In the genomic region with DNA sequence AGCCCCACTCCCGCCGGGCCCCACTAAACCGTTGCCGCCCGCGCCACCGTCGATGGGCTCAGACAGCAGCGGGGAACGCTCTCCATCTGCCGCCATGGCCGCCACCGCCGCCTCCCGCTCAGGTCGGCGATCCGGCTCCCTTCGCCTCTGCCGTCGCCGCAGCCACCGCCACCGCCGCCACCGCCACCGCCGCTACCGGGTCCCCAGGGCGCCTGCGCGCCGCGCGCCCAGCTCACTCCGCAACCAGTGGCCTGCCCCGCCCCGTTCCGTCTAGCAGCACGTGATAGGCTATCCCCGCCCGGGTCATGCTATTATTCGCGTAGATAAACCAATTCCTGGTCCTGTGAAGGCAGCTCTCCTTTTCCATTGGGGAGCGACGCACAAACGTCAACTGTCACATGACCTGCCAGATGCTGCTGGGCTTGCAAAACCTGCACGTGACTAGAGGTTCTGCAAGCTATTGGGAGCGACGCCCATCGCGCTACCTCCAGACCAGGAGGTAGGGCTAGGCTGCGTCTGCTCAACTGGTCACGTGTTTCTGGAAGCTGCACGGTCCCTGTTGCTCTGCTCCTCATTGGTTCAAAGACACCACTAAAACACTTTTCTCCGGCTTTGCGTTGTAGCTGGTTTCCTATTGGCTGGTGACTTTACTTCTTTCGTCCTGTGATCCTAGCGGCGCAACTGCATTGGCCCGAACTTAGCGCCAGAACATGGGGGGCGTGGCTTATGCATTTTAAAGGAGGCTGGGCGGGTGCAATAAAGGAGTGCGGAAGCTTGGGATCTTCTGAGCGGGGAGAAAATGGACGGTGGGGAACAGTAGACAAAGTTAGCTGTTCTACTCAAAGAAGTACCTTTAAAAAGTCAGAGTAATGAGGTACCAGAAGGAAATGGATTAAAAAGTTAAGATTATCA, we compare ENCODE assay signal across 1 cellular context.
TF ChIP-seq lines count a peak whose summit lies in the region.

A gene (minus strand): TSS at position 205 of the 912 bp plus-strand sequence. CDS start 109 bp downstream, at position 96.

TF ChIP-seq in HepG2, 621 proteins besides CTCF, POLR2A, EP300 and RAD21 (continued from another document and continues in another):
- TF ChIP-seq, protein P1, sequence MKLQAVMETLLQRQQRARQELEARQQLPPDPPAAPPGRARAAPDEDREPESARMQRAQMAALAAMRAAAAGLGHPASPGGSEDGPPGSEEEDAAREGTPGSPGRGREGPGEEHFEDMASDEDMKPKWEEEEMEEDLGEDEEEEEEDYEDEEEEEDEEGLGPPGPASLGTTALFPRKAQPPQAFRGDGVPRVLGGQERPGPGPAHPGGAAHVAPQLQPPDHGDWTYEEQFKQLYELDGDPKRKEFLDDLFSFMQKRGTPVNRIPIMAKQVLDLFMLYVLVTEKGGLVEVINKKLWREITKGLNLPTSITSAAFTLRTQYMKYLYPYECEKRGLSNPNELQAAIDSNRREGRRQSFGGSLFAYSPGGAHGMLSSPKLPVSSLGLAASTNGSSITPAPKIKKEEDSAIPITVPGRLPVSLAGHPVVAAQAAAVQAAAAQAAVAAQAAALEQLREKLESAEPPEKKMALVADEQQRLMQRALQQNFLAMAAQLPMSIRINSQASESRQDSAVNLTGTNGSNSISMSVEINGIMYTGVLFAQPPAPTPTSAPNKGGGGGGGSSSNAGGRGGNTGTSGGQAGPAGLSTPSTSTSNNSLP (IDR thresholded peaks at IDR 0.05; ENCODE audit: low read depth, low read length), result no peak
- no peak for TF ChIP-seq PCBP1 (IDR thresholded peaks at IDR 0.05; ENCODE audit: borderline replicate concordance, low read depth, low read length)
- TF ChIP-seq, protein P2, sequence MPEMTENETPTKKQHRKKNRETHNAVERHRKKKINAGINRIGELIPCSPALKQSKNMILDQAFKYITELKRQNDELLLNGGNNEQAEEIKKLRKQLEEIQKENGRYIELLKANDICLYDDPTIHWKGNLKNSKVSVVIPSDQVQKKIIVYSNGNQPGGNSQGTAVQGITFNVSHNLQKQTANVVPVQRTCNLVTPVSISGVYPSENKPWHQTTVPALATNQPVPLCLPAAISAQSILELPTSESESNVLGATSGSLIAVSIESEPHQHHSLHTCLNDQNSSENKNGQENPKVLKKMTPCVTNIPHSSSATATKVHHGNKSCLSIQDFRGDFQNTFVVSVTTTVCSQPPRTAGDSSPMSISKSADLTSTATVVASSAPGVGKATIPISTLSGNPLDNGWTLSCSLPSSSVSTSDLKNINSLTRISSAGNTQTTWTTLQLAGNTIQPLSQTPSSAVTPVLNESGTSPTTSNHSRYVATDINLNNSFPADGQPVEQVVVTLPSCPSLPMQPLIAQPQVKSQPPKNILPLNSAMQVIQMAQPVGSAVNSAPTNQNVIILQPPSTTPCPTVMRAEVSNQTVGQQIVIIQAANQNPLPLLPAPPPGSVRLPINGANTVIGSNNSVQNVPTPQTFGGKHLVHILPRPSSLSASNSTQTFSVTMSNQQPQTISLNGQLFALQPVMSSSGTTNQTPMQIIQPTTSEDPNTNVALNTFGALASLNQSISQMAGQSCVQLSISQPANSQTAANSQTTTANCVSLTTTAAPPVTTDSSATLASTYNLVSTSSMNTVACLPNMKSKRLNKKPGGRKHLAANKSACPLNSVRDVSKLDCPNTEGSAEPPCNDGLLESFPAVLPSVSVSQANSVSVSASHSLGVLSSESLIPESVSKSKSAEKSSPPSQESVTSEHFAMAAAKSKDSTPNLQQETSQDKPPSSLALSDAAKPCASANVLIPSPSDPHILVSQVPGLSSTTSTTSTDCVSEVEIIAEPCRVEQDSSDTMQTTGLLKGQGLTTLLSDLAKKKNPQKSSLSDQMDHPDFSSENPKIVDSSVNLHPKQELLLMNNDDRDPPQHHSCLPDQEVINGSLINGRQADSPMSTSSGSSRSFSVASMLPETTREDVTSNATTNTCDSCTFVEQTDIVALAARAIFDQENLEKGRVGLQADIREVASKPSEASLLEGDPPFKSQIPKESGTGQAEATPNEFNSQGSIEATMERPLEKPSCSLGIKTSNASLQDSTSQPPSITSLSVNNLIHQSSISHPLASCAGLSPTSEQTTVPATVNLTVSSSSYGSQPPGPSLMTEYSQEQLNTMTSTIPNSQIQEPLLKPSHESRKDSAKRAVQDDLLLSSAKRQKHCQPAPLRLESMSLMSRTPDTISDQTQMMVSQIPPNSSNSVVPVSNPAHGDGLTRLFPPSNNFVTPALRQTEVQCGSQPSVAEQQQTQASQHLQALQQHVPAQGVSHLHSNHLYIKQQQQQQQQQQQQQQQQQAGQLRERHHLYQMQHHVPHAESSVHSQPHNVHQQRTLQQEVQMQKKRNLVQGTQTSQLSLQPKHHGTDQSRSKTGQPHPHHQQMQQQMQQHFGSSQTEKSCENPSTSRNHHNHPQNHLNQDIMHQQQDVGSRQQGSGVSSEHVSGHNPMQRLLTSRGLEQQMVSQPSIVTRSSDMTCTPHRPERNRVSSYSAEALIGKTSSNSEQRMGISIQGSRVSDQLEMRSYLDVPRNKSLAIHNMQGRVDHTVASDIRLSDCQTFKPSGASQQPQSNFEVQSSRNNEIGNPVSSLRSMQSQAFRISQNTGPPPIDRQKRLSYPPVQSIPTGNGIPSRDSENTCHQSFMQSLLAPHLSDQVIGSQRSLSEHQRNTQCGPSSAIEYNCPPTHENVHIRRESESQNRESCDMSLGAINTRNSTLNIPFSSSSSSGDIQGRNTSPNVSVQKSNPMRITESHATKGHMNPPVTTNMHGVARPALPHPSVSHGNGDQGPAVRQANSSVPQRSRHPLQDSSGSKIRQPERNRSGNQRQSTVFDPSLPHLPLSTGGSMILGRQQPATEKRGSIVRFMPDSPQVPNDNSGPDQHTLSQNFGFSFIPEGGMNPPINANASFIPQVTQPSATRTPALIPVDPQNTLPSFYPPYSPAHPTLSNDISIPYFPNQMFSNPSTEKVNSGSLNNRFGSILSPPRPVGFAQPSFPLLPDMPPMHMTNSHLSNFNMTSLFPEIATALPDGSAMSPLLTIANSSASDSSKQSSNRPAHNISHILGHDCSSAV (CRISPR knock-in tag; IDR thresholded peaks at IDR 0.05; ENCODE audit: borderline replicate concordance), result peak; percentile 66; the same call in 1 of the 2 replicates
- TF ChIP-seq, protein P3, sequence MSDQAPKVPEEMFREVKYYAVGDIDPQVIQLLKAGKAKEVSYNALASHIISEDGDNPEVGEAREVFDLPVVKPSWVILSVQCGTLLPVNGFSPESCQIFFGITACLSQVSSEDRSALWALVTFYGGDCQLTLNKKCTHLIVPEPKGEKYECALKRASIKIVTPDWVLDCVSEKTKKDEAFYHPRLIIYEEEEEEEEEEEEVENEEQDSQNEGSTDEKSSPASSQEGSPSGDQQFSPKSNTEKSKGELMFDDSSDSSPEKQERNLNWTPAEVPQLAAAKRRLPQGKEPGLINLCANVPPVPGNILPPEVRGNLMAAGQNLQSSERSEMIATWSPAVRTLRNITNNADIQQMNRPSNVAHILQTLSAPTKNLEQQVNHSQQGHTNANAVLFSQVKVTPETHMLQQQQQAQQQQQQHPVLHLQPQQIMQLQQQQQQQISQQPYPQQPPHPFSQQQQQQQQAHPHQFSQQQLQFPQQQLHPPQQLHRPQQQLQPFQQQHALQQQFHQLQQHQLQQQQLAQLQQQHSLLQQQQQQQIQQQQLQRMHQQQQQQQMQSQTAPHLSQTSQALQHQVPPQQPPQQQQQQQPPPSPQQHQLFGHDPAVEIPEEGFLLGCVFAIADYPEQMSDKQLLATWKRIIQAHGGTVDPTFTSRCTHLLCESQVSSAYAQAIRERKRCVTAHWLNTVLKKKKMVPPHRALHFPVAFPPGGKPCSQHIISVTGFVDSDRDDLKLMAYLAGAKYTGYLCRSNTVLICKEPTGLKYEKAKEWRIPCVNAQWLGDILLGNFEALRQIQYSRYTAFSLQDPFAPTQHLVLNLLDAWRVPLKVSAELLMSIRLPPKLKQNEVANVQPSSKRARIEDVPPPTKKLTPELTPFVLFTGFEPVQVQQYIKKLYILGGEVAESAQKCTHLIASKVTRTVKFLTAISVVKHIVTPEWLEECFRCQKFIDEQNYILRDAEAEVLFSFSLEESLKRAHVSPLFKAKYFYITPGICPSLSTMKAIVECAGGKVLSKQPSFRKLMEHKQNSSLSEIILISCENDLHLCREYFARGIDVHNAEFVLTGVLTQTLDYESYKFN (CRISPR knock-in tag; conservative IDR thresholded peaks at IDR 0.05), result peak; percentile 64
- peak; percentile 99 for TF ChIP-seq ZNF510 (CRISPR knock-in tag; IDR thresholded peaks at IDR 0.05; ENCODE audit: low read depth)
- TF ChIP-seq, protein P4, sequence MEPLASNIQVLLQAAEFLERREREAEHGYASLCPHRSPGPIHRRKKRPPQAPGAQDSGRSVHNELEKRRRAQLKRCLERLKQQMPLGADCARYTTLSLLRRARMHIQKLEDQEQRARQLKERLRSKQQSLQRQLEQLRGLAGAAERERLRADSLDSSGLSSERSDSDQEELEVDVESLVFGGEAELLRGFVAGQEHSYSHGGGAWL (CRISPR knock-in tag; IDR thresholded peaks at IDR 0.05), result peak; percentile 95; the same call in 1 of the 2 replicates
- TF ChIP-seq NFIB (CRISPR knock-in tag; IDR thresholded peaks at IDR 0.05; ENCODE audit: borderline replicate concordance), result no peak
- TF ChIP-seq IKZF1 (IDR thresholded peaks at IDR 0.05), result no peak
- peak; percentile 65; the same call in 1 of the 2 replicates for TF ChIP-seq ZNF256 (CRISPR knock-in tag; conservative IDR thresholded peaks at IDR 0.05)
- peak; percentile 9; the same call in 1 of the 2 replicates for TF ChIP-seq ZNF263 (CRISPR knock-in tag; IDR thresholded peaks at IDR 0.05)
- TF ChIP-seq LCORL (IDR thresholded peaks at IDR 0.05), result 0 out of 2 replicates have a peak, but pooled peaks have one; percentile 55
- no peak; the same call in 1 of the 2 replicates for TF ChIP-seq LCORL (CRISPR knock-in tag; IDR thresholded peaks at IDR 0.05)
- TF ChIP-seq TBX3 (IDR thresholded peaks at IDR 0.05; ENCODE audit: borderline replicate concordance), result peak; percentile 85
- TF ChIP-seq, protein P5, sequence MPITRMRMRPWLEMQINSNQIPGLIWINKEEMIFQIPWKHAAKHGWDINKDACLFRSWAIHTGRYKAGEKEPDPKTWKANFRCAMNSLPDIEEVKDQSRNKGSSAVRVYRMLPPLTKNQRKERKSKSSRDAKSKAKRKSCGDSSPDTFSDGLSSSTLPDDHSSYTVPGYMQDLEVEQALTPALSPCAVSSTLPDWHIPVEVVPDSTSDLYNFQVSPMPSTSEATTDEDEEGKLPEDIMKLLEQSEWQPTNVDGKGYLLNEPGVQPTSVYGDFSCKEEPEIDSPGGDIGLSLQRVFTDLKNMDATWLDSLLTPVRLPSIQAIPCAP (CRISPR knock-in tag; IDR thresholded peaks at IDR 0.05; ENCODE audit: low read depth), result 0 out of 2 replicates have a peak, but pooled peaks have one; percentile 59
- TF ChIP-seq MAFK (conservative IDR thresholded peaks at IDR 0.05 in 1 of 2, IDR thresholded peaks at IDR 0.05 in 1 of 2; ENCODE audit: low read length in 2 of 2), result peak; percentile 85 to 91
- TF ChIP-seq, protein P6, sequence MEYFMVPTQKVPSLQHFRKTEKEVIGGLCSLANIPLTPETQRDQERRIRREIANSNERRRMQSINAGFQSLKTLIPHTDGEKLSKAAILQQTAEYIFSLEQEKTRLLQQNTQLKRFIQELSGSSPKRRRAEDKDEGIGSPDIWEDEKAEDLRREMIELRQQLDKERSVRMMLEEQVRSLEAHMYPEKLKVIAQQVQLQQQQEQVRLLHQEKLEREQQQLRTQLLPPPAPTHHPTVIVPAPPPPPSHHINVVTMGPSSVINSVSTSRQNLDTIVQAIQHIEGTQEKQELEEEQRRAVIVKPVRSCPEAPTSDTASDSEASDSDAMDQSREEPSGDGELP (IDR thresholded peaks at IDR 0.05; ENCODE audit: borderline replicate concordance, low read depth), result peak; percentile 94
- TF ChIP-seq, protein P7, sequence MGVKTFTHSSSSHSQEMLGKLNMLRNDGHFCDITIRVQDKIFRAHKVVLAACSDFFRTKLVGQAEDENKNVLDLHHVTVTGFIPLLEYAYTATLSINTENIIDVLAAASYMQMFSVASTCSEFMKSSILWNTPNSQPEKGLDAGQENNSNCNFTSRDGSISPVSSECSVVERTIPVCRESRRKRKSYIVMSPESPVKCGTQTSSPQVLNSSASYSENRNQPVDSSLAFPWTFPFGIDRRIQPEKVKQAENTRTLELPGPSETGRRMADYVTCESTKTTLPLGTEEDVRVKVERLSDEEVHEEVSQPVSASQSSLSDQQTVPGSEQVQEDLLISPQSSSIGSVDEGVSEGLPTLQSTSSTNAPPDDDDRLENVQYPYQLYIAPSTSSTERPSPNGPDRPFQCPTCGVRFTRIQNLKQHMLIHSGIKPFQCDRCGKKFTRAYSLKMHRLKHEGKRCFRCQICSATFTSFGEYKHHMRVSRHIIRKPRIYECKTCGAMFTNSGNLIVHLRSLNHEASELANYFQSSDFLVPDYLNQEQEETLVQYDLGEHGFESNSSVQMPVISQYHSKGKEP (CRISPR knock-in tag; IDR thresholded peaks at IDR 0.05), result peak; percentile 66; the same call in 1 of the 2 replicates
- TF ChIP-seq ZNF331 (CRISPR knock-in tag; IDR thresholded peaks at IDR 0.05), result peak; percentile 95
- no peak for TF ChIP-seq SNRNP70 (IDR thresholded peaks at IDR 0.05; ENCODE audit: low read depth, low read length)
- TF ChIP-seq SIN3B (IDR thresholded peaks at IDR 0.05; ENCODE audit: low read length), result peak; percentile 36; the same call in 1 of the 2 replicates
- peak; percentile 81; the same call in 1 of the 2 replicates for TF ChIP-seq TOPORS (CRISPR knock-in tag; IDR thresholded peaks at IDR 0.05)
- TF ChIP-seq, protein P8, sequence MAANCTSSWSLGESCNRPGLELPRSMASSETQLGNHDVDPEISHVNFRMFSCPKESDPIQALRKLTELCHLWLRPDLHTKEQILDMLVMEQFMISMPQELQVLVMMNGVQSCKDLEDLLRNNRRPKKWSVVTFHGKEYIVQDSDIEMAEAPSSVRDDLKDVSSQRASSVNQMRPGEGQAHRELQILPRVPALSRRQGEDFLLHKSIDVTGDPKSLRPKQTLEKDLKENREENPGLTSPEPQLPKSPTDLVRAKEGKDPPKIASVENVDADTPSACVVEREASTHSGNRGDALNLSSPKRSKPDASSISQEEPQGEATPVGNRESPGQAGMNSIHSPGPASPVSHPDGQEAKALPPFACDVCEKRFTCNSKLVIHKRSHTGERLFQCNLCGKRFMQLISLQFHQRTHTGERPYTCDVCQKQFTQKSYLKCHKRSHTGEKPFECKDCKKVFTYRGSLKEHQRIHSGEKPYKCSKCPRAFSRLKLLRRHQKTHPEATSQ (CRISPR knock-in tag; IDR thresholded peaks at IDR 0.05; ENCODE audit: borderline replicate concordance), result peak; percentile 76; the same call in 1 of the 2 replicates
- no peak; the same call in 1 of the 2 replicates for TF ChIP-seq ZC3H13 (CRISPR knock-in tag; IDR thresholded peaks at IDR 0.05)
- TF ChIP-seq HOXA9 (CRISPR knock-in tag; IDR thresholded peaks at IDR 0.05; ENCODE audit: borderline replicate concordance), result peak; percentile 36; the same call in 1 of the 2 replicates
- TF ChIP-seq MEIS1 (CRISPR knock-in tag; IDR thresholded peaks at IDR 0.05; ENCODE audit: borderline replicate concordance), result peak; percentile 91
- TF ChIP-seq NR2F2 (IDR thresholded peaks at IDR 0.05; ENCODE audit: borderline replicate concordance, low read depth), result no peak; the same call in 1 of the 2 replicates
- peak; percentile 77 for TF ChIP-seq ZNF317 (CRISPR knock-in tag; IDR thresholded peaks at IDR 0.05)
- TF ChIP-seq KDM5A (IDR thresholded peaks at IDR 0.05; ENCODE audit: borderline replicate concordance, low read length), result peak; percentile 71; the same call in 1 of the 2 replicates
- TF ChIP-seq ATF7 (IDR thresholded peaks at IDR 0.05), result no peak
- TF ChIP-seq ATF7 (CRISPR knock-in tag; IDR thresholded peaks at IDR 0.05), result peak; percentile 80
- TF ChIP-seq KLF6 (CRISPR knock-in tag; IDR thresholded peaks at IDR 0.05), result peak; percentile 99
- TF ChIP-seq, protein P9, sequence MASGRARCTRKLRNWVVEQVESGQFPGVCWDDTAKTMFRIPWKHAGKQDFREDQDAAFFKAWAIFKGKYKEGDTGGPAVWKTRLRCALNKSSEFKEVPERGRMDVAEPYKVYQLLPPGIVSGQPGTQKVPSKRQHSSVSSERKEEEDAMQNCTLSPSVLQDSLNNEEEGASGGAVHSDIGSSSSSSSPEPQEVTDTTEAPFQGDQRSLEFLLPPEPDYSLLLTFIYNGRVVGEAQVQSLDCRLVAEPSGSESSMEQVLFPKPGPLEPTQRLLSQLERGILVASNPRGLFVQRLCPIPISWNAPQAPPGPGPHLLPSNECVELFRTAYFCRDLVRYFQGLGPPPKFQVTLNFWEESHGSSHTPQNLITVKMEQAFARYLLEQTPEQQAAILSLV (CRISPR knock-in tag; IDR thresholded peaks at IDR 0.05; ENCODE audit: borderline replicate concordance), result peak; percentile 88
